ENCODE assay signal across 9 cellular contexts in genomic region chr7:6536899-6537298, GRCh38. TPM values are rescaled to one million over a fixed set of nuclear protein-coding genes. Genes with fewer than 3 reads are reported as not detected.
DNase-seq lines count a peak whose midpoint lies in the region; ATAC-seq and TF ChIP-seq lines count a peak whose summit lies in the region.
"Had no signal": no experiment of that assay in that cellular context is flagged by ENCODE, and none has a peak within 500 bp of the region (broad histone marks: within the 10 kb centered on the region; RNA-seq: fewer than 3 reads in every experiment).

No MANE protein-coding gene starts in this region.

- no peaks in the 10 kb centered on the region for H3K9me3 ChIP-seq in OCI-LY3 (ENCODE audit: insufficient read depth, low read length)
- H3K9me3 ChIP-seq in upper lobe of left lung: no peaks in the 10 kb centered on the region

- no peaks in the 10 kb centered on the region for H3K36me3 ChIP-seq in OCI-LY3 (replicated peaks; ENCODE audit: low read depth, low read length)
- no peaks in the 10 kb centered on the region for H3K36me3 ChIP-seq in upper lobe of left lung

- ATAC-seq in upper lobe of left lung (ENCODE audit: low FRiP score in 2 of 2) (no peak), HG03521 (IDR thresholded peaks at IDR 0.05; ENCODE audit: unreplicated experiment) (no peak)

- 18 to 26% methylated on average over 7 to 13 of the region's 14 CpGs for WGBS in upper lobe of left lung, 2 donors

- H3K27ac ChIP-seq in OCI-LY3 (ENCODE audit: low read length) (no peak overlapping the region), upper lobe of left lung (no peak overlapping the region)
- H3K27ac ChIP-seq: GM23248 had no signal

- H3K4me3 ChIP-seq in OCI-LY3 (ENCODE audit: low read length): peak overlapping the region; percentile 80
- peak overlapping the region; percentile 46 for H3K4me3 ChIP-seq in iPS-11a (ENCODE audit: low read depth, low read length)
- peak overlapping the region in 3 of 4 donors; percentile 13 to 27 (median 17) for H3K4me3 ChIP-seq in upper lobe of left lung
- H3K4me3 ChIP-seq: GM23248 had no signal

- H3K27me3 ChIP-seq in OCI-LY3 (ENCODE audit: low read depth, low read length) (peaks cover 6% of the 10 kb centered on the region), upper lobe of left lung (peaks cover 0 to 17% (median 8%) of the 10 kb centered on the region in 4 donors)

- no peak overlapping the region for H2AFZ ChIP-seq in OCI-LY3 (ENCODE audit: low read depth, low read length)
- H2AFZ ChIP-seq: GM23248 had no signal

- H3K4me2 ChIP-seq in OCI-LY3 (ENCODE audit: low read length): peak overlapping the region; percentile 87

- no peaks in the 10 kb centered on the region for H4K20me1 ChIP-seq in OCI-LY3 (ENCODE audit: insufficient read depth, low read length)

- H3K79me2 ChIP-seq in OCI-LY3 (ENCODE audit: low read length): no peaks in the 10 kb centered on the region

- TF ChIP-seq EP300 in upper lobe of left lung (IDR thresholded peaks at IDR 0.05): no peak

- H3K9ac ChIP-seq in OCI-LY3 (ENCODE audit: low read length): no peak overlapping the region
- H3K9ac ChIP-seq: GM23248 had no signal

- peak; percentile 23 to 41 for DNase-seq in SHP77 (lab: John Stamatoyannopoulos, UW)
- no peak for DNase-seq in SHP77 treated with DMSO at 0.1 percent for 48 hours (lab: John Stamatoyannopoulos, UW)
- DNase-seq in upper lobe of left lung: no peak
- no peak for DNase-seq in HCEC 1CT
- no peak for DNase-seq in cerebellar nuclear complex (lab: John Stamatoyannopoulos, UW)
- DNase-seq: GM23248 had no signal

- H3K4me1 ChIP-seq in OCI-LY3 (ENCODE audit: low read length): peaks cover 17% of the 10 kb centered on the region
- H3K4me1 ChIP-seq in upper lobe of left lung: peaks cover 8 to 9% (median 9%) of the 10 kb centered on the region in 4 donors

- TF ChIP-seq CTCF in OCI-LY3 (IDR thresholded peaks at IDR 0.05; ENCODE audit: low read depth, low read length) (no peak), upper lobe of left lung (IDR thresholded peaks at IDR 0.05) (no peak)

- no peak for TF ChIP-seq POLR2A in upper lobe of left lung (IDR thresholded peaks at IDR 0.05)

RNA-seq across cellular contexts. Expression of gene GRID2IP, which starts 14.4 kb away (rescaled TPM):
- total RNA-seq in upper lobe of left lung: 1 to 10 TPM in 2 of 6 donors, under 1 TPM in 3, not detected in 1; 0.30 to 1.3 (median 0.63) TPM
- total RNA-seq: GM23248 had no signal

RNA-seq across cellular contexts. Expression of gene ZDHHC4, which starts 40.4 kb away (rescaled TPM):
- total RNA-seq in upper lobe of left lung: 10 to 100 TPM; 24.2 to 57.9 (median 48.4) TPM

RNA-seq across cellular contexts. Expression of gene INTS15, which starts 52.9 kb away (rescaled TPM):
- total RNA-seq in upper lobe of left lung: 10 to 100 TPM; 23.4 to 61.8 (median 35.4) TPM

RNA-seq across cellular contexts. Expression of gene KDELR2, which starts 52.9 kb away (rescaled TPM):
- total RNA-seq in upper lobe of left lung: 100 to 1,000 TPM in 1 of 6 donors, 10 to 100 TPM in 5; 35.6 to 120 (median 92.7) TPM

Comparison
In these comparisons a context has a peak if more than half of its experiments do, and no peak if none do; other contexts are left out.
1. DNase-seq: peak in SHP77 (2 of 2); none in SHP77 treated with DMSO at 0.1 percent for 48 hours (single experiment), upper lobe of left lung (0 of 2), HCEC 1CT (single experiment) and cerebellar nuclear complex (0 of 2).
2. H3K4me3 ChIP-seq: peak in every context shown above with its lines; median percentile 80 in OCI-LY3; 46 in iPS-11a; 17 in upper lobe of left lung.